In the genomic region with DNA sequence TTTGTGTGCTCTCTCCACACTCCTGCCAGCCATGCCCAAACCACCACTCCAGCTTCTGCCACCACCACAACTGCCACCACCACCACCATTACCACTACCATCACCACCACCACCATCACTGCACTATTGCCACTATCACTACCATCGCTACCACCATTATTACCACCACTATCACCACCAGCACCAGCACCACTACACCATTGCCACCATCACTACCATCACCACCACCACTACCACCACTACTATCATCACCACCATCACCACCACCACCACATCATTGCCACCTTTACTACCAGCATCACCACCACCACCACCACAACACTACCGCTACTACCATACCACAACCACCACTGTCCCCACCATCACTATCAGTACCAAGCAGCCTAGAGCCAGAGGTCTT, we compare ENCODE assay signal across 1 cellular context.
TF ChIP-seq lines count a peak whose summit lies in the region.

No MANE protein-coding gene starts in this region.

TF ChIP-seq in GM12878, 131 proteins besides CTCF, POLR2A, EP300 and RAD21:
- no peak for TF ChIP-seq ZNF24 (IDR thresholded peaks at IDR 0.05)
- no peak for TF ChIP-seq KLF5 (IDR thresholded peaks at IDR 0.05; ENCODE audit: partially characterized antibody)
- TF ChIP-seq, protein P1, sequence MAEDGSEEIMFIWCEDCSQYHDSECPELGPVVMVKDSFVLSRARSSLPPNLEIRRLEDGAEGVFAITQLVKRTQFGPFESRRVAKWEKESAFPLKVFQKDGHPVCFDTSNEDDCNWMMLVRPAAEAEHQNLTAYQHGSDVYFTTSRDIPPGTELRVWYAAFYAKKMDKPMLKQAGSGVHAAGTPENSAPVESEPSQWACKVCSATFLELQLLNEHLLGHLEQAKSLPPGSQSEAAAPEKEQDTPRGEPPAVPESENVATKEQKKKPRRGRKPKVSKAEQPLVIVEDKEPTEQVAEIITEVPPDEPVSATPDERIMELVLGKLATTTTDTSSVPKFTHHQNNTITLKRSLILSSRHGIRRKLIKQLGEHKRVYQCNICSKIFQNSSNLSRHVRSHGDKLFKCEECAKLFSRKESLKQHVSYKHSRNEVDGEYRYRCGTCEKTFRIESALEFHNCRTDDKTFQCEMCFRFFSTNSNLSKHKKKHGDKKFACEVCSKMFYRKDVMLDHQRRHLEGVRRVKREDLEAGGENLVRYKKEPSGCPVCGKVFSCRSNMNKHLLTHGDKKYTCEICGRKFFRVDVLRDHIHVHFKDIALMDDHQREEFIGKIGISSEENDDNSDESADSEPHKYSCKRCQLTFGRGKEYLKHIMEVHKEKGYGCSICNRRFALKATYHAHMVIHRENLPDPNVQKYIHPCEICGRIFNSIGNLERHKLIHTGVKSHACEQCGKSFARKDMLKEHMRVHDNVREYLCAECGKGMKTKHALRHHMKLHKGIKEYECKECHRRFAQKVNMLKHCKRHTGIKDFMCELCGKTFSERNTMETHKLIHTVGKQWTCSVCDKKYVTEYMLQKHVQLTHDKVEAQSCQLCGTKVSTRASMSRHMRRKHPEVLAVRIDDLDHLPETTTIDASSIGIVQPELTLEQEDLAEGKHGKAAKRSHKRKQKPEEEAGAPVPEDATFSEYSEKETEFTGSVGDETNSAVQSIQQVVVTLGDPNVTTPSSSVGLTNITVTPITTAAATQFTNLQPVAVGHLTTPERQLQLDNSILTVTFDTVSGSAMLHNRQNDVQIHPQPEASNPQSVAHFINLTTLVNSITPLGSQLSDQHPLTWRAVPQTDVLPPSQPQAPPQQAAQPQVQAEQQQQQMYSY (CRISPR knock-in tag; IDR thresholded peaks at IDR 0.05): no peak
- TF ChIP-seq HDGF (IDR thresholded peaks at IDR 0.05): 0 out of 2 replicates have a peak, but pooled peaks have one; percentile 78
